ENCODE assay signal across 1 cellular context in genomic region chr4:145904413-145905177, GRCh38.
TF ChIP-seq lines count a peak whose summit lies in the region.

No MANE protein-coding gene starts in this region.

TF ChIP-seq in H1, 55 proteins besides CTCF, POLR2A, EP300 and RAD21:
- TF ChIP-seq RFX5 (IDR thresholded peaks at IDR 0.05; ENCODE audit: borderline replicate concordance, low read depth, low read length) (no peak), POLR2AphosphoS5 (IDR thresholded peaks at IDR 0.05; ENCODE audit: low read depth, low read length) (peak; percentile 29; the same call in 1 of the 2 replicates)
